Comparison of ENCODE assay signal across 9 cellular contexts in the genomic region with DNA sequence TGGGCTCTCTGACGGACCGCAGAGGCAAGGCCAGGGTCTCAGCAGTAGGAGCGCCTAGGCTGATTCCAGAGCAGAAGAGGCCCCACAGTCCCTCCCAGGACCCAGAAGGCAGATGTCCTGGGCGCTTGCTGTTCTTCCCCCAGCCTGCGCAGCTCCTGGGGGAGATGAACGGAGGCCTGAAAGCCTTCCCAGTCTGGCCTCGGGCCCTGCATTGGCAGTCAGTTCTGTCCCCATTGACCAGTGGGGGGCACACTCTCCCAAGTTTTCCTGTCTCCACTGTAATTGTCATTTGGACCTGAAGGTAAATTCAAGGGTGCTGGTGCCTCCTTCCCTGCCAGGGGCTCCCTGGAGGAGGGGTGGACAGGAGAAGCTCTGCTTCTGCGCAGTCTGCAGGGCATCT.
DNase-seq lines count a peak whose midpoint lies in the region; ATAC-seq and TF ChIP-seq lines count a peak whose summit lies in the region.
"Had no signal": no experiment of that assay in that cellular context is flagged by ENCODE, and none has a peak within 500 bp of the region (broad histone marks: within the 10 kb centered on the region; RNA-seq: fewer than 3 reads in every experiment).

No MANE protein-coding gene starts in this region.

- peaks cover 16% of the 10 kb centered on the region for H3K27me3 ChIP-seq in PC-9 (ENCODE audit: insufficient read depth, low read depth)

- no peaks in the 10 kb centered on the region for H3K4me1 ChIP-seq in PC-9 (replicated peaks; ENCODE audit: insufficient read depth)

- CTCF ChIA-PET in activated CD8-positive, alpha-beta memory T cell treated with anti-CD3 and anti-CD28 coated beads, Interleukin-2, amount 10 ng/mL, durations not matched to agents 7 days and 5 days (lab: Charles Lee): interaction anchor here (1.0 to 1.4 kb wide), 2 partner anchors 256 to 1375 kb away, joined by 3 to 4 read pairs; no protein-coding TSS in a partner anchor
- CTCF ChIA-PET in PC-9 (lab: Charles Lee): interaction anchor here (0.5 to 1.2 kb wide), 2 partner anchors 106 to 835 kb away, joined by 3 to 6 read pairs; no protein-coding TSS in a partner anchor

- DNase-seq in activated CD8-positive, alpha-beta memory T cell treated with anti-CD3 and anti-CD28 coated beads, Interleukin-2, amount 50 U/mL, for 48 hours: peak; percentile 45
- no peak for DNase-seq in activated CD8-positive, alpha-beta memory T cell treated with anti-CD3 and anti-CD28 coated beads, Interleukin-2, amount 10 ng/mL, durations not matched to agents 7 days and 5 days
- peak in 1 of 2 experiments; percentile 25 for DNase-seq in PC-9
- peak; percentile 71 for DNase-seq in fibroblast of peridontal ligament (ENCODE audit: extremely low read depth)
- DNase-seq in osteocyte (ENCODE audit: extremely low spot score, unreplicated experiment): no peak

- no peak overlapping the region for H3K4me2 ChIP-seq in PC-9

- POLR2A ChIA-PET in PC-9 (lab: Charles Lee; ENCODE audit: unreplicated experiment): no interaction called here

- no peaks in the 10 kb centered on the region for H3F3A ChIP-seq in PC-9 (ENCODE audit: insufficient read depth, low read depth)

- no peaks in the 10 kb centered on the region for H3K9me3 Mint-ChIP-seq in activated CD8-positive, alpha-beta memory T cell treated with anti-CD3 and anti-CD28 coated beads, Interleukin-2, amount 10 ng/mL, durations not matched to agents 7 days and 5 days (ENCODE audit: low read depth)
- H3K9me3 Mint-ChIP-seq in osteocyte (ENCODE audit: unreplicated experiment): no peaks in the 10 kb centered on the region

- H3K4me3 Mint-ChIP-seq in activated CD8-positive, alpha-beta memory T cell treated with anti-CD3 and anti-CD28 coated beads, Interleukin-2, amount 10 ng/mL, durations not matched to agents 7 days and 5 days: no peak overlapping the region
- H3K4me3 Mint-ChIP-seq in osteocyte (ENCODE audit: unreplicated experiment): no peak overlapping the region

- H3K36me3 ChIP-seq in PC-9 (ENCODE audit: low read depth): no peaks in the 10 kb centered on the region

- no peak overlapping the region for H2AFZ ChIP-seq in PC-9

- no peaks in the 10 kb centered on the region for H3K4me1 Mint-ChIP-seq in activated CD8-positive, alpha-beta memory T cell treated with anti-CD3 and anti-CD28 coated beads, Interleukin-2, amount 10 ng/mL, durations not matched to agents 7 days and 5 days
- H3K4me1 Mint-ChIP-seq in osteocyte (ENCODE audit: unreplicated experiment): peaks cover 11% of the 10 kb centered on the region

- no peak overlapping the region for H3K27ac ChIP-seq in PC-9

- H3K27me3 Mint-ChIP-seq in activated CD8-positive, alpha-beta memory T cell treated with anti-CD3 and anti-CD28 coated beads, Interleukin-2, amount 10 ng/mL, durations not matched to agents 7 days and 5 days: no peaks in the 10 kb centered on the region
- no peaks in the 10 kb centered on the region for H3K27me3 Mint-ChIP-seq in osteocyte (ENCODE audit: unreplicated experiment)

- no peak for ATAC-seq in activated CD8-positive, alpha-beta memory T cell treated with anti-CD3 and anti-CD28 coated beads, Interleukin-2, amount 10 ng/mL, durations not matched to agents 7 days and 5 days
- ATAC-seq in GM18861 (IDR thresholded peaks at IDR 0.05; ENCODE audit: unreplicated experiment): no peak
- no peak for ATAC-seq in HG03571 (IDR thresholded peaks at IDR 0.05; ENCODE audit: unreplicated experiment)
- ATAC-seq in GM19452 (IDR thresholded peaks at IDR 0.05; ENCODE audit: unreplicated experiment): no peak

- peak; percentile 65 for TF ChIP-seq CTCF in PC-9 (conservative IDR thresholded peaks at IDR 0.05)
- peak; percentile 64 for TF ChIP-seq CTCF in osteocyte (IDR thresholded peaks at IDR 0.05)

- H4K20me1 ChIP-seq in PC-9 (ENCODE audit: insufficient read depth): no peaks in the 10 kb centered on the region

- no peaks in the 10 kb centered on the region for H3K36me3 Mint-ChIP-seq in activated CD8-positive, alpha-beta memory T cell treated with anti-CD3 and anti-CD28 coated beads, Interleukin-2, amount 10 ng/mL, durations not matched to agents 7 days and 5 days
- H3K36me3 Mint-ChIP-seq in osteocyte (ENCODE audit: unreplicated experiment): no peaks in the 10 kb centered on the region

- no TSS peak for BruUV-seq in PC-9 (replicated peaks; lab: Mats Ljungman, UMichigan)

- no peak overlapping the region for H3K4me3 ChIP-seq in PC-9
- H3K4me3 ChIP-seq: skin epidermis had no signal

- no peaks in the 10 kb centered on the region for H3K9me2 ChIP-seq in PC-9 (ENCODE audit: insufficient read depth)

- no peak overlapping the region for H3K27ac Mint-ChIP-seq in activated CD8-positive, alpha-beta memory T cell treated with anti-CD3 and anti-CD28 coated beads, Interleukin-2, amount 10 ng/mL, durations not matched to agents 7 days and 5 days
- no peak overlapping the region for H3K27ac Mint-ChIP-seq in osteocyte (ENCODE audit: unreplicated experiment)

- intact Hi-C loops in PC-9 (cut with micrococcal nuclease; ENCODE audit: unreplicated experiment): loop anchor here (5.0 kb wide), 1 partner anchor 350 kb away; no protein-coding TSS in a partner anchor

- no peaks in the 10 kb centered on the region for H3K79me2 ChIP-seq in PC-9 (ENCODE audit: low read depth)

- no peaks in the 10 kb centered on the region for H3K9me3 ChIP-seq in PC-9 (ENCODE audit: insufficient read depth, low read depth)

Comparison
In these comparisons a context has a peak if more than half of its experiments do, and no peak if none do; other contexts are left out.
1. DNase-seq: peak in activated CD8-positive, alpha-beta memory T cell treated with anti-CD3 and anti-CD28 coated beads, Interleukin-2, amount 50 U/mL, for 48 hours (single experiment) and fibroblast of peridontal ligament (single experiment); none in activated CD8-positive, alpha-beta memory T cell treated with anti-CD3 and anti-CD28 coated beads, Interleukin-2, amount 10 ng/mL, durations not matched to agents 7 days and 5 days (single experiment) and osteocyte (single experiment).